1 cellular context compared by ENCODE assay signal in genomic region chr3:15050405-15051092, GRCh38.
TF ChIP-seq lines count a peak whose summit lies in the region.

No MANE protein-coding gene starts in this region.

TF ChIP-seq in GM12878, 131 proteins besides CTCF, POLR2A, EP300 and RAD21 (continued from another document):
- no peak for TF ChIP-seq USF1 (IDR thresholded peaks at IDR 0.05; ENCODE audit: borderline replicate concordance, extremely low read length, insufficient read depth, low read depth, low read length)
- peak; percentile 94; the same call in 1 of the 2 replicates for TF ChIP-seq ESRRA (IDR thresholded peaks at IDR 0.05; ENCODE audit: low read length)
- no peak for TF ChIP-seq NFYA (IDR thresholded peaks at IDR 0.05; ENCODE audit: borderline replicate concordance, low read depth, low read length)
- peak; percentile 75 for TF ChIP-seq IKZF1 (conservative IDR thresholded peaks at IDR 0.05)
- TF ChIP-seq EED (IDR thresholded peaks at IDR 0.05; ENCODE audit: low read depth) = peak; percentile 52; the same call in 1 of the 2 replicates
- TF ChIP-seq CHD2 (IDR thresholded peaks at IDR 0.05; ENCODE audit: borderline replicate concordance, low read depth, low read length) = peak; percentile 48; the same call in 1 of the 2 replicates
- peak; percentile 100 for TF ChIP-seq SPI1 (IDR thresholded peaks at IDR 0.05; ENCODE audit: borderline replicate concordance, insufficient read depth, low read depth, low read length)
- TF ChIP-seq NR2C1 (IDR thresholded peaks at IDR 0.05) = no peak
- TF ChIP-seq IKZF2 (IDR thresholded peaks at IDR 0.05) = peak; percentile 73 to 84
- TF ChIP-seq RELA (IDR thresholded peaks at IDR 0.05; ENCODE audit: borderline replicate concordance, partially characterized antibody) = no peak
- peak; percentile 79 for TF ChIP-seq ATF7 (IDR thresholded peaks at IDR 0.05; ENCODE audit: low read depth)
- TF ChIP-seq ETV6 (conservative IDR thresholded peaks at IDR 0.05 in 1 of 2, IDR thresholded peaks at IDR 0.05 in 1 of 2; ENCODE audit: borderline replicate concordance in 1 of 2, low read depth in 1 of 2) = 0 out of 4 replicates have a peak, but pooled peaks of 1 of the 2 experiments have one; percentile 49
- peak; percentile 84 for TF ChIP-seq MLLT1 (IDR thresholded peaks at IDR 0.05)
- peak; percentile 89; the same call in 1 of the 2 replicates for TF ChIP-seq PAX5 (IDR thresholded peaks at IDR 0.05; ENCODE audit: borderline replicate concordance, low read depth, low read length)
- TF ChIP-seq CREM (IDR thresholded peaks at IDR 0.05; ENCODE audit: low read depth) = peak; percentile 70
- peak; percentile 62 for TF ChIP-seq RUNX3 (IDR thresholded peaks at IDR 0.05; ENCODE audit: low read length)
- TF ChIP-seq NR2F1 (conservative IDR thresholded peaks at IDR 0.05) = peak; percentile 98
- TF ChIP-seq CREB1 (IDR thresholded peaks at IDR 0.05; ENCODE audit: low read depth) = 0 out of 2 replicates have a peak, but pooled peaks have one; percentile 16
- peak; percentile 46 for TF ChIP-seq NFIC (IDR thresholded peaks at IDR 0.05; ENCODE audit: low read depth, low read length)
- peak; percentile 24; the same call in 1 of the 2 replicates for TF ChIP-seq POLR2AphosphoS5 (IDR thresholded peaks at IDR 0.05; ENCODE audit: low read length)
- TF ChIP-seq FOXM1 (IDR thresholded peaks at IDR 0.05; ENCODE audit: low read depth, low read length) = 0 out of 2 replicates have a peak, but pooled peaks have one; percentile 38
- peak; percentile 89 for TF ChIP-seq TCF12 (IDR thresholded peaks at IDR 0.05; ENCODE audit: low read depth, low read length)
- peak; percentile 54; the same call in 1 of the 2 replicates for TF ChIP-seq HDGF (IDR thresholded peaks at IDR 0.05)
- TF ChIP-seq MAX (IDR thresholded peaks at IDR 0.05; ENCODE audit: low read depth, low read length) = no peak
- TF ChIP-seq SRF (IDR thresholded peaks at IDR 0.05; ENCODE audit: low read depth in 2 of 2, low read length in 2 of 2) = peak in 1 of 2 experiments; percentile 65; a peak in 2 of 4 replicates
- peak; percentile 97 for TF ChIP-seq IRF4 (IDR thresholded peaks at IDR 0.05; ENCODE audit: low read depth, low read length)
- no peak for TF ChIP-seq NKRF (conservative IDR thresholded peaks at IDR 0.05)
- TF ChIP-seq MYC (IDR thresholded peaks at IDR 0.05; ENCODE audit: insufficient read depth, insufficient read length, insufficient replicate concordance, low read length, severe bottlenecking) = no peak
- peak; percentile 57 for TF ChIP-seq YY1 (IDR thresholded peaks at IDR 0.05; ENCODE audit: low read depth, low read length)
- TF ChIP-seq USF2 (IDR thresholded peaks at IDR 0.05; ENCODE audit: borderline replicate concordance, low read depth, low read length) = no peak
- peak; percentile 45 for TF ChIP-seq MEF2B (IDR thresholded peaks at IDR 0.05; ENCODE audit: partially characterized antibody, poor library complexity, severe bottlenecking)
- TF ChIP-seq BACH1 (IDR thresholded peaks at IDR 0.05; ENCODE audit: borderline replicate concordance) = peak; percentile 49; the same call in 1 of the 2 replicates
- peak; percentile 40; the same call in 1 of the 2 replicates for TF ChIP-seq RELB (IDR thresholded peaks at IDR 0.05; ENCODE audit: low read depth)
- no peak for TF ChIP-seq E2F8 (IDR thresholded peaks at IDR 0.05; ENCODE audit: low read depth, partially characterized antibody)
- no peak for TF ChIP-seq FOXK2 (IDR thresholded peaks at IDR 0.05)
- no peak for TF ChIP-seq LARP7 (IDR thresholded peaks at IDR 0.05)
- TF ChIP-seq SMARCA5 (IDR thresholded peaks at IDR 0.05) = 0 out of 2 replicates have a peak, but pooled peaks have one; percentile 57
- TF ChIP-seq CBFB (IDR thresholded peaks at IDR 0.05; ENCODE audit: low read depth) = no peak
- no peak for TF ChIP-seq STAT1 (conservative IDR thresholded peaks at IDR 0.05)
- peak; percentile 71 for TF ChIP-seq MTA2 (IDR thresholded peaks at IDR 0.05; ENCODE audit: low read depth)
- TF ChIP-seq BCL11A (IDR thresholded peaks at IDR 0.05; ENCODE audit: low read depth, low read length) = peak; percentile 56; the same call in 1 of the 2 replicates
